ENCODE assay signal across 1 cellular context in genomic region chr1:19323987-19324664, GRCh38.
A peak's percentile ranks its signal among the peaks of the same experiment; 100 is the strongest.
TF ChIP-seq lines count a peak whose summit lies in the region.

No MANE protein-coding gene starts in this region.

TF ChIP-seq in K562, 482 proteins besides CTCF, POLR2A, EP300 and RAD21:
- TF ChIP-seq NR2F6 (CRISPR knock-in tag; IDR thresholded peaks at IDR 0.05) = no peak
- TF ChIP-seq ZNF212 (CRISPR knock-in tag; IDR thresholded peaks at IDR 0.05) = no peak
- no peak for TF ChIP-seq ESRRB (CRISPR knock-in tag; IDR thresholded peaks at IDR 0.05; ENCODE audit: borderline replicate concordance)
- no peak for TF ChIP-seq ZNF507 (tag; conservative IDR thresholded peaks at IDR 0.05)
- TF ChIP-seq FOXO4 (CRISPR knock-in tag; IDR thresholded peaks at IDR 0.05) = no peak
- TF ChIP-seq BHLHE40 (IDR thresholded peaks at IDR 0.05; ENCODE audit: low read length) = no peak
- TF ChIP-seq RBM25 (IDR thresholded peaks at IDR 0.05; ENCODE audit: low read depth, low read length, severe bottlenecking) = no peak
- no peak for TF ChIP-seq TRIM25 (IDR thresholded peaks at IDR 0.05; ENCODE audit: borderline replicate concordance)
- no peak for TF ChIP-seq ZNF174 (CRISPR knock-in tag; IDR thresholded peaks at IDR 0.05)
- peak; percentile 74 for TF ChIP-seq ZBTB33 (CRISPR knock-in tag; IDR thresholded peaks at IDR 0.05)
- no peak for TF ChIP-seq NCOA2 (IDR thresholded peaks at IDR 0.05; ENCODE audit: partially characterized antibody in 2 of 2)
- TF ChIP-seq CREM (IDR thresholded peaks at IDR 0.05; ENCODE audit: low read depth) = no peak
- TF ChIP-seq ZSCAN29 (IDR thresholded peaks at IDR 0.05) = no peak
- no peak for TF ChIP-seq HNRNPLL (IDR thresholded peaks at IDR 0.05; ENCODE audit: low read depth, low read length, poor library complexity, severe bottlenecking)
- TF ChIP-seq ERF (CRISPR knock-in tag; IDR thresholded peaks at IDR 0.05) = no peak
- TF ChIP-seq RBFOX2 (IDR thresholded peaks at IDR 0.05; ENCODE audit: low read depth, low read length) = 0 out of 2 replicates have a peak, but pooled peaks have one; percentile 9
- TF ChIP-seq SREBF2 (CRISPR knock-in tag; IDR thresholded peaks at IDR 0.05) = no peak
TF ChIP-seq in K562: peak in this region for 2.
